ENCODE assay signal across 10 cellular contexts in the genomic region with DNA sequence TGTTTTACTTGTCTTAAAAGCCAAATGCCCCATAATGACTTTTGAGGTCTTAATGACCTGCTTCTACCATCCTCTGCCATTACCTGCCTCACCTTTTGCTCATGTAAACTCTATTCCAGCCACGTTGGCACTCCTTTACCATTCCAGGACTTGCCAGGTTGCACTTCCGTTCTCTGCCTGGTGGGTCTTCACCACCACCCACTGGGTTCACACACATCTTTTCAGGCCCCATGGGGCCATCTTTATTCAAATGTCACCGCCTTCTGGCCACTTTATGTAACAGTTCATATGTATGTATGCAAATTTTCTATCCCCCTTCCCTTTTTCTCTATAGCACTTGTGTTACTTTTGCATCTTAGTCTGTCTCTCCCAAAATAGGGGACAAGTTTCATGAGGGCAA. TPM values are rescaled to one million over a fixed set of nuclear protein-coding genes. Genes with fewer than 3 reads are reported as not detected.
A peak's percentile ranks its signal among the peaks of the same experiment; 100 is the strongest.
DNase-seq lines count a peak whose midpoint lies in the region; ATAC-seq and TF ChIP-seq lines count a peak whose summit lies in the region.
"Had no signal": no experiment of that assay in that cellular context is flagged by ENCODE, and none has a peak within 500 bp of the region (broad histone marks: within the 10 kb centered on the region; RNA-seq: fewer than 3 reads in every experiment).

No MANE protein-coding gene starts in this region.

- peak; percentile 49 for TF ChIP-seq CTCF in Loucy (conservative IDR thresholded peaks at IDR 0.05; ENCODE audit: low read length)
- TF ChIP-seq CTCF in breast epithelium (IDR thresholded peaks at IDR 0.05) = no peak
- peak; percentile 34 for TF ChIP-seq CTCF in neural crest cell (conservative IDR thresholded peaks at IDR 0.05)
- TF ChIP-seq CTCF in CD4-positive, alpha-beta T cell (IDR thresholded peaks at IDR 0.05) = no peak

- H3K4me1 Mint-ChIP-seq in neural crest cell = no peaks in the 10 kb centered on the region
- no peaks in the 10 kb centered on the region for H3K4me1 Mint-ChIP-seq in CD4-positive, alpha-beta T cell (ENCODE audit: low read depth)

- H3K4me3 ChIP-seq in Loucy (ENCODE audit: low read length, poor library complexity, severe bottlenecking) = no peak overlapping the region
- H3K4me3 ChIP-seq in breast epithelium = no peak overlapping the region

- peaks cover 48% of the 10 kb centered on the region for H3K36me3 Mint-ChIP-seq in neural crest cell (ENCODE audit: low read depth)
- peaks cover 100% of the 10 kb centered on the region for H3K36me3 Mint-ChIP-seq in CD4-positive, alpha-beta T cell (ENCODE audit: low read depth)

- no peak overlapping the region for H3K9ac ChIP-seq in Loucy (ENCODE audit: low read depth, low read length, poor library complexity, severe bottlenecking)

- peak overlapping the region; percentile 78 to 91 for H3K27ac ChIP-seq in breast epithelium
- H3K27ac ChIP-seq in CD4-positive, alpha-beta T cell (ENCODE audit: low read depth, low read length) = no peak overlapping the region

- no peak overlapping the region for H3K4me2 ChIP-seq in Loucy (ENCODE audit: low read depth, low read length, poor library complexity, severe bottlenecking)

- H3K9me3 ChIP-seq in Loucy (ENCODE audit: insufficient read depth, low read depth, low read length) = no peaks in the 10 kb centered on the region
- H3K9me3 ChIP-seq in breast epithelium = no peaks in the 10 kb centered on the region
- no peaks in the 10 kb centered on the region for H3K9me3 ChIP-seq in CD4-positive, alpha-beta T cell (ENCODE audit: control insufficient read depth, low read length)

- peak; percentile 19 to 60 for DNase-seq in NCI-H524 (lab: John Stamatoyannopoulos, UW)
- DNase-seq in NCI-H524 treated with DMSO at 0.1 percent for 48 hours (lab: John Stamatoyannopoulos, UW) = no peak
- no peak for DNase-seq in breast epithelium (ENCODE audit: low spot score in 2 of 2)
- no peak for DNase-seq in neural crest cell (ENCODE audit: low read depth, low spot score)
- no peak for DNase-seq in SIG-M5 (lab: John Stamatoyannopoulos, UW)
- no peak for DNase-seq in middle frontal gyrus (ENCODE audit: extremely low spot score, low spot score)
- no peak for DNase-seq in CD4-positive, alpha-beta T cell
- DNase-seq: activated CD4-positive, alpha-beta T cell treated with anti-CD3 and anti-CD28 coated beads, Interleukin-2, amount 50 U/mL, for 4 hours; NCI-H226 had no signal

- CTCF ChIA-PET in CD4-positive, alpha-beta T cell (lab: Charles Lee) = interaction anchor here (1.0 kb wide), 1 partner anchor 93 kb away, joined by 5 read pairs; no protein-coding TSS in a partner anchor

- H3K27me3 ChIP-seq in Loucy (ENCODE audit: insufficient read depth, low read length, poor library complexity, severe bottlenecking) = no peaks in the 10 kb centered on the region
- no peaks in the 10 kb centered on the region for H3K27me3 ChIP-seq in breast epithelium
- no peaks in the 10 kb centered on the region for H3K27me3 ChIP-seq in CD4-positive, alpha-beta T cell (ENCODE audit: control insufficient read depth, insufficient read depth, low read length)

- POLR2A ChIA-PET in CD4-positive, alpha-beta T cell (lab: Charles Lee) = no interaction called here

- no peak for TF ChIP-seq POLR2A in breast epithelium (IDR thresholded peaks at IDR 0.05)

- no peaks in the 10 kb centered on the region for H3K27me3 Mint-ChIP-seq in neural crest cell (ENCODE audit: low read depth)
- no peaks in the 10 kb centered on the region for H3K27me3 Mint-ChIP-seq in CD4-positive, alpha-beta T cell

- no peaks in the 10 kb centered on the region for H3K79me2 ChIP-seq in Loucy (ENCODE audit: insufficient read depth, low read length)

- H3F3A ChIP-seq in Loucy (ENCODE audit: low read depth) = no peaks in the 10 kb centered on the region

- intact Hi-C loops in breast epithelium (cut with DNase I; ENCODE audit: low total_unique reads) = no loop called here
- intact Hi-C loops in CD4-positive, alpha-beta T cell (cut with DNase I, micrococcal nuclease) = no loop called here

- no peaks in the 10 kb centered on the region for H3K9me2 ChIP-seq in Loucy (replicated peaks; ENCODE audit: low read depth, low read length)

- peaks cover under 1% of the 10 kb centered on the region for H4K20me1 ChIP-seq in Loucy (ENCODE audit: insufficient read depth, low read length, poor library complexity, severe bottlenecking)

- no peak for ATAC-seq in CD4-positive, alpha-beta T cell (ENCODE audit: poor library complexity)

- H3K36me3 ChIP-seq in Loucy (ENCODE audit: insufficient read depth, low read length) (peaks cover 99% of the 10 kb centered on the region), breast epithelium (peaks cover 6% of the 10 kb centered on the region)

- no peak overlapping the region for H3K27ac Mint-ChIP-seq in neural crest cell (ENCODE audit: unreplicated experiment)
- H3K27ac Mint-ChIP-seq in CD4-positive, alpha-beta T cell = no peak overlapping the region

- H2AFZ ChIP-seq in Loucy (ENCODE audit: low read length) = no peak overlapping the region

- H3K4me1 ChIP-seq in Loucy (ENCODE audit: insufficient read depth, low read length, poor library complexity, severe bottlenecking) = no peaks in the 10 kb centered on the region
- peaks cover 0 to 3% of the 10 kb centered on the region in 2 donors for H3K4me1 ChIP-seq in breast epithelium

- H3K9me3 Mint-ChIP-seq in neural crest cell = no peaks in the 10 kb centered on the region
- H3K9me3 Mint-ChIP-seq in CD4-positive, alpha-beta T cell = no peaks in the 10 kb centered on the region

- no peak overlapping the region for H3K4me3 Mint-ChIP-seq in neural crest cell
- H3K4me3 Mint-ChIP-seq in CD4-positive, alpha-beta T cell = no peak overlapping the region

RNA-seq across cellular contexts. Expression of a gene that starts 57.7 kb away (rescaled TPM):
- total RNA-seq in breast epithelium (100 to 1,000 TPM in 2 of 3 donors, 10 to 100 TPM in 1; 95.1 to 109 (median 102) TPM), neural crest cell (234 and 242 TPM in 2 replicates)
- 100 to 1,000 TPM; 113 to 117 TPM for total RNA-seq in CD4-positive, alpha-beta T cell

Comparison
In these comparisons a context has a peak if more than half of its experiments do, and no peak if none do; other contexts are left out.
1. DNase-seq: peak in NCI-H524 (2 of 2); none in NCI-H524 treated with DMSO at 0.1 percent for 48 hours (single experiment), breast epithelium (0 of 2), neural crest cell (single experiment), SIG-M5 (single experiment), middle frontal gyrus (single experiment) and CD4-positive, alpha-beta T cell (0 of 10).
2. CTCF ChIP-seq: peak in Loucy (single experiment) and neural crest cell (single experiment); none in breast epithelium (0 of 3) and CD4-positive, alpha-beta T cell (single experiment).